ENCODE assay signal across 1 cellular context in genomic region chr14:71254091-71254719, GRCh38.
TF ChIP-seq lines count a peak whose summit lies in the region.

No MANE protein-coding gene starts in this region.

TF ChIP-seq in H1, 55 proteins besides CTCF, POLR2A, EP300 and RAD21:
- peak; percentile 29 for TF ChIP-seq KDM4A (IDR thresholded peaks at IDR 0.05; ENCODE audit: low read depth, low read length, severe bottlenecking)
